ENCODE assay signal across 11 cellular contexts in the genomic region with DNA sequence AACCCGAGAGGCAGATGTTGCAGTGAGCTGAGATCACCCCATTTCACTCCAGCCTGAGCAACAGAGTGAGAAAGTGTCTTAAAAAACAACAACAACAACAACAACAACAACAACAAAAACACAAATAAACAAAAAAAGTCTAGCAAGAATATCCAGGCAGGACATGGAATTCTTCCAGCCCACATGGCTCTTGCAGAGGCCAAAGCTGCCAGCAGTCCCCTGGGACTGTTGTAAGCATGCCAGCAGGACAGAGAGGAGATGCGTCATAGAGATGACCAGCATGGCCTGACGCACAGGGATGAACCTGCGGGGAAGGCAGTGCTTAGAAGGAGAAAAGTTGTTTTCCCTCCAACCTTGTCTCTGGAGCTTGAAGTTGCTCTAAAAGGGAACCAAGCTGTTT.
DNase-seq lines count a peak whose midpoint lies in the region; ATAC-seq lines count a peak whose summit lies in the region.
"Had no signal": no experiment of that assay in that cellular context is flagged by ENCODE, and none has a peak within 500 bp of the region (broad histone marks: within the 10 kb centered on the region; RNA-seq: fewer than 3 reads in every experiment).

No MANE protein-coding gene starts in this region.

- no peak overlapping the region for H3K9ac ChIP-seq in subcutaneous abdominal adipose tissue (ENCODE audit: low read length in 5 of 5)

- peak overlapping the region; percentile 78 for H3K27ac ChIP-seq in subcutaneous abdominal adipose tissue (ENCODE audit: low read depth, low read length)

- CTCF ChIA-PET in activated CD8-positive, alpha-beta T cell treated with anti-CD3 and anti-CD28 coated beads, Interleukin-2, amount 10 ng/mL, durations not matched to agents 7 days and 5 days (lab: Charles Lee), result interaction anchor here (1.0 to 1.4 kb wide), 2 partner anchors 60 to 203 kb away, joined by 3 to 4 read pairs; no protein-coding TSS in a partner anchor

- peaks cover 7 to 28% (median 26%) of the 10 kb centered on the region in 5 donors for H3K4me1 ChIP-seq in subcutaneous abdominal adipose tissue (ENCODE audit: control insufficient read depth in 5 of 5, insufficient read depth in 5 of 5, low read length in 5 of 5)

- no peak overlapping the region for H3K27ac Mint-ChIP-seq in activated CD8-positive, alpha-beta T cell treated with anti-CD3 and anti-CD28 coated beads, Interleukin-2, amount 10 ng/mL, durations not matched to agents 7 days and 5 days
- H3K27ac Mint-ChIP-seq: activated naive CD4-positive, alpha-beta T cell treated with anti-CD3 and anti-CD28 coated beads, Interleukin-2, amount 50 U/mL, for 24 hours; T-cell had no signal

- H3K27me3 ChIP-seq in subcutaneous abdominal adipose tissue (ENCODE audit: control insufficient read depth in 5 of 5, insufficient read depth in 4 of 5, low read length in 5 of 5), result no peaks in the 10 kb centered on the region

- POLR2A ChIA-PET in activated CD8-positive, alpha-beta T cell treated with anti-CD3 and anti-CD28 coated beads, Interleukin-2, amount 10 ng/mL, durations not matched to agents 7 days and 5 days (lab: Charles Lee), result no interaction called here

- no peak overlapping the region for H3K4me3 Mint-ChIP-seq in activated CD8-positive, alpha-beta T cell treated with anti-CD3 and anti-CD28 coated beads, Interleukin-2, amount 10 ng/mL, durations not matched to agents 7 days and 5 days
- H3K4me3 Mint-ChIP-seq: activated naive CD4-positive, alpha-beta T cell treated with anti-CD3 and anti-CD28 coated beads, Interleukin-2, amount 50 U/mL, for 24 hours; T-cell had no signal

- peak; percentile 64 for DNase-seq in HCEC 1CT
- DNase-seq in brain pericyte (ENCODE audit: low read depth, low spot score), result peak; percentile 89
- DNase-seq in left lobe of liver (ENCODE audit: low spot score), result peak; percentile 90
- DNase-seq in Kasumi-1 (lab: John Stamatoyannopoulos, UW), result no peak
- DNase-seq in activated CD8-positive, alpha-beta T cell treated with anti-CD3 and anti-CD28 coated beads, Interleukin-2, amount 10 ng/mL, durations not matched to agents 7 days and 5 days, result no peak
- no peak for DNase-seq in HUDEP-2 (lab: John Stamatoyannopoulos, UW; ENCODE audit: unreplicated experiment in 76 of 76)
- DNase-seq: T-cell had no signal

- H3K9me3 ChIP-seq in subcutaneous abdominal adipose tissue (ENCODE audit: control insufficient read depth in 5 of 5, low read length in 5 of 5), result no peaks in the 10 kb centered on the region

- H3K4me1 Mint-ChIP-seq in activated CD8-positive, alpha-beta T cell treated with anti-CD3 and anti-CD28 coated beads, Interleukin-2, amount 10 ng/mL, durations not matched to agents 7 days and 5 days (ENCODE audit: low read depth), result peaks cover 7% of the 10 kb centered on the region

- H3K27me3 Mint-ChIP-seq in activated CD8-positive, alpha-beta T cell treated with anti-CD3 and anti-CD28 coated beads, Interleukin-2, amount 10 ng/mL, durations not matched to agents 7 days and 5 days (ENCODE audit: low read depth), result no peaks in the 10 kb centered on the region
- H3K27me3 Mint-ChIP-seq: activated naive CD4-positive, alpha-beta T cell treated with anti-CD3 and anti-CD28 coated beads, Interleukin-2, amount 50 U/mL, for 24 hours; T-cell had no signal

- H3K9me3 Mint-ChIP-seq in activated CD8-positive, alpha-beta T cell treated with anti-CD3 and anti-CD28 coated beads, Interleukin-2, amount 10 ng/mL, durations not matched to agents 7 days and 5 days (ENCODE audit: insufficient read depth), result no peaks in the 10 kb centered on the region
- H3K9me3 Mint-ChIP-seq: activated naive CD4-positive, alpha-beta T cell treated with anti-CD3 and anti-CD28 coated beads, Interleukin-2, amount 50 U/mL, for 24 hours; T-cell had no signal

- peaks cover 48% of the 10 kb centered on the region for H3K36me3 Mint-ChIP-seq in activated CD8-positive, alpha-beta T cell treated with anti-CD3 and anti-CD28 coated beads, Interleukin-2, amount 10 ng/mL, durations not matched to agents 7 days and 5 days (ENCODE audit: low read depth)

- ATAC-seq in left lobe of liver (peak; percentile 90), HG03025 (IDR thresholded peaks at IDR 0.05; ENCODE audit: low FRiP score, unreplicated experiment) (no peak)
- ATAC-seq in activated CD8-positive, alpha-beta T cell treated with anti-CD3 and anti-CD28 coated beads, Interleukin-2, amount 10 ng/mL, durations not matched to agents 7 days and 5 days, result no peak
- ATAC-seq: HCT116, T-cell had no signal

- H3K4me3 ChIP-seq in subcutaneous abdominal adipose tissue (ENCODE audit: low read depth in 1 of 5, low read length in 5 of 5), result no peak overlapping the region

- H3K36me3 ChIP-seq in subcutaneous abdominal adipose tissue (ENCODE audit: control insufficient read depth in 5 of 5, insufficient read depth in 5 of 5, low read length in 5 of 5), result no peaks in the 10 kb centered on the region

Comparison
In these comparisons a context has a peak if more than half of its experiments do, and no peak if none do; other contexts are left out.
1. DNase-seq: peak in HCEC 1CT (single experiment), brain pericyte (single experiment) and left lobe of liver (single experiment); none in Kasumi-1 (0 of 2), activated CD8-positive, alpha-beta T cell treated with anti-CD3 and anti-CD28 coated beads, Interleukin-2, amount 10 ng/mL, durations not matched to agents 7 days and 5 days (single experiment) and HUDEP-2 (0 of 76).